Comparison of ENCODE assay signal across 10 cellular contexts in genomic region chr19:17471410-17472125, GRCh38. TPM values are rescaled to one million over a fixed set of nuclear protein-coding genes. Genes with fewer than 3 reads are reported as not detected.
DNase-seq lines count a peak whose midpoint lies in the region; FAIRE-seq and TF ChIP-seq lines count a peak whose summit lies in the region.
"Had no signal": no experiment of that assay in that cellular context is flagged by ENCODE, and none has a peak within 500 bp of the region (broad histone marks: within the 10 kb centered on the region; RNA-seq: fewer than 3 reads in every experiment).

No MANE protein-coding gene starts in this region.

- H3K9me3 ChIP-seq in HUES64 (ENCODE audit: insufficient read depth, low read depth, low read length) (no peaks in the 10 kb centered on the region), muscle layer of duodenum (ENCODE audit: control insufficient read depth in 1 of 2, low read length in 2 of 2) (no peaks in the 10 kb centered on the region)

- DNase-seq in AG04449 (ENCODE audit: low read depth, low spot score) = no peak
- no peak for DNase-seq in bronchial epithelial cell (ENCODE audit: low read depth)
- DNase-seq in effector CD4-positive, alpha-beta T cell = no peak
- DNase-seq in RCC 7860 (ENCODE audit: low spot score) = no peak
- no peak for DNase-seq in NCI-H128 (lab: John Stamatoyannopoulos, UW; ENCODE audit: unreplicated experiment)
- no peak for DNase-seq in SW480 (ENCODE audit: low spot score)
- DNase-seq: activated CD4-positive, alpha-beta T cell treated with anti-CD3 and anti-CD28 coated beads for 48 hours had no signal

- H3K27me3 ChIP-seq in HUES64 (ENCODE audit: insufficient read depth, low read length) = peaks cover 12% of the 10 kb centered on the region
- H3K27me3 ChIP-seq in bronchial epithelial cell (ENCODE audit: control insufficient read depth, insufficient read depth, low read length) = no peaks in the 10 kb centered on the region
- H3K27me3 ChIP-seq in muscle layer of duodenum (ENCODE audit: low read depth, low read length) = no peaks in the 10 kb centered on the region

- CTCF ChIA-PET in AG04449 (lab: Yijun Ruan, JAX) = interaction anchor here (0.5 to 1.7 kb wide), 4 partner anchors 18 to 102 kb away, joined by 3 to 4 read pairs (median 3); no protein-coding TSS in a partner anchor

- no peak overlapping the region for H3K27ac ChIP-seq in HUES64 (ENCODE audit: low read depth, low read length)
- H3K27ac ChIP-seq in muscle layer of duodenum (ENCODE audit: low read length) = no peak overlapping the region

- H3K36me3 ChIP-seq in HUES64 (ENCODE audit: insufficient read depth, low read length) = no peaks in the 10 kb centered on the region
- H3K36me3 ChIP-seq in bronchial epithelial cell (ENCODE audit: control insufficient read depth, insufficient read depth, low read length) = no peaks in the 10 kb centered on the region
- no peaks in the 10 kb centered on the region for H3K36me3 ChIP-seq in muscle layer of duodenum (ENCODE audit: control insufficient read depth in 1 of 2, insufficient read depth in 2 of 2, low read length in 2 of 2)

- H3K4me3 ChIP-seq in AG04449 (ENCODE audit: low read depth, low read length) = peak overlapping the region; percentile 79
- H3K4me3 ChIP-seq in HUES64 (ENCODE audit: low read length) = peak overlapping the region; percentile 88
- H3K4me3 ChIP-seq in bronchial epithelial cell (ENCODE audit: low read depth, low read length) = peak overlapping the region; percentile 84
- H3K4me3 ChIP-seq in muscle layer of duodenum (ENCODE audit: low read depth in 1 of 2, low read length in 2 of 2) = peak overlapping the region; percentile 75 to 78

- WGBS in HUES64 = 61% methylated on average over 11 of the region's 12 CpGs

- no peak for TF ChIP-seq CTCF in AG04449 (IDR thresholded peaks at IDR 0.05; ENCODE audit: insufficient read depth, low read length, missing control alignments)
- TF ChIP-seq CTCF in bronchial epithelial cell (IDR thresholded peaks at IDR 0.05; ENCODE audit: insufficient read depth, low read length, severe bottlenecking) = no peak

- H3K4me1 ChIP-seq in HUES64 (ENCODE audit: insufficient read depth, low read length) (peaks cover 4% of the 10 kb centered on the region), muscle layer of duodenum (ENCODE audit: control insufficient read depth in 1 of 2, insufficient read depth in 2 of 2, low read length in 2 of 2) (peaks cover 14 to 35% of the 10 kb centered on the region in 2 donors)

- no peak overlapping the region for H3K9ac ChIP-seq in HUES64 (ENCODE audit: low read depth, low read length)

- FAIRE-seq in bronchial epithelial cell (lab: Jason Lieb, UNC) = peak; percentile 50
- no peak for FAIRE-seq in RCC 7860 (lab: Jason Lieb, UNC)

- POLR2A ChIA-PET in AG04449 (lab: Yijun Ruan, JAX) = interaction anchor here (1.1 to 1.4 kb wide), 2 partner anchors 52 to 334 kb away, joined by 3 to 4 read pairs; partner anchors contain the start of gene MVB12A

RNA-seq across cellular contexts. Expression of gene SLC27A1, which starts 1.2 kb away (rescaled TPM):
- polyA plus RNA-seq in HUES64 (2013, experiment 1 of 2) = 3.4 TPM
- 4.6 TPM for polyA plus RNA-seq in HUES64 (2013, experiment 2 of 2)
- 5.9 and 7.9 TPM in 2 replicates for total RNA-seq in bronchial epithelial cell

RNA-seq across cellular contexts. Expression of gene NXNL1, which starts 10.8 kb away (rescaled TPM):
- not detected for polyA plus RNA-seq in HUES64 (2013, experiment 1 of 2)
- not detected for polyA plus RNA-seq in HUES64 (2013, experiment 2 of 2)
- not detected in 2 replicates for total RNA-seq in bronchial epithelial cell
- total RNA-seq: lung microvascular endothelial cell had no signal

RNA-seq across cellular contexts. Expression of gene TMEM221, which starts 23.1 kb away (rescaled TPM):
- 0.85 TPM for polyA plus RNA-seq in HUES64 (2013, experiment 1 of 2)
- 1.3 TPM for polyA plus RNA-seq in HUES64 (2013, experiment 2 of 2)
- 0.13 TPM in 1 of 2 replicates, not detected in the other for total RNA-seq in bronchial epithelial cell
- total RNA-seq: lung microvascular endothelial cell had no signal

RNA-seq across cellular contexts. Expression of gene PGLS, which starts 39.9 kb away (rescaled TPM):
- 50.3 TPM for polyA plus RNA-seq in HUES64 (2013, experiment 1 of 2)
- polyA plus RNA-seq in HUES64 (2013, experiment 2 of 2) = 50.3 TPM
- 41.1 and 67.2 TPM in 2 replicates for total RNA-seq in bronchial epithelial cell

RNA-seq across cellular contexts. Expression of gene MVB12A, which starts 51.7 kb away (rescaled TPM):
- 31.2 TPM for polyA plus RNA-seq in HUES64 (2013, experiment 1 of 2)
- 41.1 TPM for polyA plus RNA-seq in HUES64 (2013, experiment 2 of 2)
- 22.9 and 23.8 TPM in 2 replicates for total RNA-seq in bronchial epithelial cell
